27 cellular contexts compared by ENCODE assay signal in genomic region chr4:176335421-176335820, GRCh38. TPM values are rescaled to one million over a fixed set of nuclear protein-coding genes. Genes with fewer than 3 reads are reported as not detected.
DNase-seq lines count a peak whose midpoint lies in the region; ATAC-seq, FAIRE-seq and TF ChIP-seq lines count a peak whose summit lies in the region.
"Had no signal": no experiment of that assay in that cellular context is flagged by ENCODE, and none has a peak within 500 bp of the region (broad histone marks: within the 10 kb centered on the region; RNA-seq: fewer than 3 reads in every experiment).

No MANE protein-coding gene starts in this region.

- ATAC-seq in RWPE2 (ENCODE audit: low read depth) (peak; percentile 61; the same call in 2 of the 3 replicates), HG03196 (IDR thresholded peaks at IDR 0.05; ENCODE audit: unreplicated experiment) (no peak)
- ATAC-seq: CD8-positive, alpha-beta T cell; GM23338; WTC11 had no signal

- no peak overlapping the region for H2AFZ ChIP-seq in endothelial cell of umbilical vein (ENCODE audit: low read depth, low read length)
- H2AFZ ChIP-seq: GM23338 had no signal

- H3K27ac Mint-ChIP-seq in HFFc6, result peak overlapping the region; percentile 46
- H3K27ac Mint-ChIP-seq: activated naive CD8-positive, alpha-beta T cell; CD8-positive, alpha-beta T cell; GM23338; memory B cell; WTC11 had no signal

- no peak overlapping the region for H3K4me2 ChIP-seq in endothelial cell of umbilical vein (ENCODE audit: insufficient read depth, low read length)
- H3K4me2 ChIP-seq: GM23338 had no signal

- BruUV-seq in endothelial cell of umbilical vein (replicated peaks; lab: Mats Ljungman, UMichigan), result no TSS peak

- H3K9me3 Mint-ChIP-seq in HFFc6, result no peaks in the 10 kb centered on the region
- H3K9me3 Mint-ChIP-seq: CD8-positive, alpha-beta T cell; GM23338; memory B cell; WTC11 had no signal

- dilution Hi-C loops in endothelial cell of umbilical vein (cut with MboI; ENCODE audit: extremely low pct_ligation_motif_present, low sequenced_read_pairs), result no loop called here

- CTCF ChIA-PET in endothelial cell of umbilical vein (lab: Charles Lee), result no interaction called here

- no peaks in the 10 kb centered on the region for H3K9me3 ChIP-seq in RWPE2 (ENCODE audit: severe bottlenecking)
- no peaks in the 10 kb centered on the region for H3K9me3 ChIP-seq in endothelial cell of umbilical vein (replicated peaks; ENCODE audit: control insufficient read depth, insufficient read depth, low read length)
- H3K9me3 ChIP-seq: upper lobe of left lung had no signal

- H3K27ac ChIP-seq in RWPE2 (ENCODE audit: poor library complexity, severe bottlenecking), result no peak overlapping the region
- no peak overlapping the region for H3K27ac ChIP-seq in endothelial cell of umbilical vein (ENCODE audit: insufficient read depth, low read depth, low read length)
- H3K27ac ChIP-seq: upper lobe of left lung had no signal

- no peaks in the 10 kb centered on the region for H3K79me2 ChIP-seq in endothelial cell of umbilical vein (ENCODE audit: control insufficient read depth, insufficient read depth, low read length)

- H3K4me1 ChIP-seq in RWPE2 (ENCODE audit: insufficient read depth, poor library complexity, severe bottlenecking) (no peaks in the 10 kb centered on the region), endothelial cell of umbilical vein (ENCODE audit: control insufficient read depth, extremely low read depth, insufficient read depth, low read length) (no peaks in the 10 kb centered on the region)

- DNase-seq in HFFc6 (no peak), RWPE2 (ENCODE audit: low spot score) (no peak), endothelial cell of umbilical vein (ENCODE audit: low read depth, low spot score) (no peak), kidney tubule cell (ENCODE audit: low spot score) (peak; percentile 45), SW480 (ENCODE audit: low spot score) (no peak), DMS 273 treated with DMSO at 0.1 percent for 48 hours (lab: John Stamatoyannopoulos, UW) (no peak)
- DNase-seq in activated CD4-positive, alpha-beta T cell treated with anti-CD3 and anti-CD28 coated beads for 4 hours, result no peak
- DNase-seq: AML-193; CD8-positive, alpha-beta T cell; DMS153; effector CD4-positive, alpha-beta T cell; GF-D8; Kasumi-1; NCI-H1048; NCI-H187; NCI-H69; nucleus accumbens; small intestine; stimulated activated CD4-positive, alpha-beta T cell treated with anti-CD3 and anti-CD28 coated beads, Interleukin-1b, Interleukin-23, amount 100 ng/mL, for 48 hours; T1000; upper lobe of left lung had no signal

- H3K4me3 ChIP-seq in RWPE2 (ENCODE audit: severe bottlenecking) (no peak overlapping the region), endothelial cell of umbilical vein (replicated peaks in 1 of 3; ENCODE audit: insufficient read depth in 1 of 3, low read depth in 1 of 3, low read length in 3 of 3) (no peak overlapping the region)
- H3K4me3 ChIP-seq: GM23338, upper lobe of left lung had no signal

- H3K4me1 Mint-ChIP-seq in HFFc6 (ENCODE audit: low read depth), result peaks cover 42% of the 10 kb centered on the region
- H3K4me1 Mint-ChIP-seq: memory B cell had no signal

- H3K9me1 ChIP-seq in endothelial cell of umbilical vein (replicated peaks; ENCODE audit: control insufficient read depth, extremely low read depth, insufficient read depth, low read length), result no peaks in the 10 kb centered on the region

- no peak for TF ChIP-seq CTCF in HFFc6 (IDR thresholded peaks at IDR 0.05)
- no peak for TF ChIP-seq CTCF in RWPE2 (IDR thresholded peaks at IDR 0.05; ENCODE audit: poor library complexity, severe bottlenecking)
- no peak for TF ChIP-seq CTCF in endothelial cell of umbilical vein (IDR thresholded peaks at IDR 0.05; ENCODE audit: extremely low read depth in 1 of 2, insufficient read depth in 1 of 2, low read depth in 1 of 2, low read length in 2 of 2)

- no peak overlapping the region for H3K4me3 Mint-ChIP-seq in HFFc6
- H3K4me3 Mint-ChIP-seq: activated naive CD8-positive, alpha-beta T cell; CD8-positive, alpha-beta T cell; GM23338; memory B cell; WTC11 had no signal

- intact Hi-C loops in endothelial cell of umbilical vein (cut with micrococcal nuclease), result loop anchor here (2.0 kb wide), 1 partner anchor 15 kb away; no protein-coding TSS in a partner anchor

- H3K27me3 Mint-ChIP-seq in HFFc6 (ENCODE audit: insufficient read depth), result no peaks in the 10 kb centered on the region
- H3K27me3 Mint-ChIP-seq: activated naive CD8-positive, alpha-beta T cell; memory B cell had no signal

- POLR2A ChIA-PET in endothelial cell of umbilical vein (lab: Charles Lee), result no interaction called here

- H3K27me3 ChIP-seq in RWPE2 (ENCODE audit: insufficient read depth, poor library complexity, severe bottlenecking), result no peaks in the 10 kb centered on the region
- no peaks in the 10 kb centered on the region for H3K27me3 ChIP-seq in endothelial cell of umbilical vein (ENCODE audit: control insufficient read depth in 2 of 2, insufficient read depth in 2 of 2, low read length in 2 of 2)
- H3K27me3 ChIP-seq: upper lobe of left lung had no signal

- FAIRE-seq in endothelial cell of umbilical vein (lab: Jason Lieb, UNC), result no peak
- FAIRE-seq: GM18507 had no signal

- H3K36me3 ChIP-seq in RWPE2 (ENCODE audit: low read depth) (peaks cover 18% of the 10 kb centered on the region), endothelial cell of umbilical vein (ENCODE audit: control insufficient read depth in 2 of 2, extremely low read depth in 1 of 2, insufficient read depth in 2 of 2, low read length in 2 of 2) (no peaks in the 10 kb centered on the region)

- H3K36me3 Mint-ChIP-seq in HFFc6 (ENCODE audit: low read depth), result peaks cover 17% of the 10 kb centered on the region

- H3K9ac ChIP-seq in endothelial cell of umbilical vein (replicated peaks; ENCODE audit: extremely low read depth, insufficient read depth, low read length), result no peak overlapping the region

- TF ChIP-seq POLR2A in endothelial cell of umbilical vein (IDR thresholded peaks at IDR 0.05; ENCODE audit: low read depth, low read length), result no peak

- H4K20me1 ChIP-seq in endothelial cell of umbilical vein (replicated peaks; ENCODE audit: control insufficient read depth, extremely low read depth, insufficient read depth, low read length), result peaks cover under 1% of the 10 kb centered on the region

TF ChIP-seq in endothelial cell of umbilical vein, 7 proteins besides CTCF, POLR2A, EP300 and RAD21:
- no peak for TF ChIP-seq GATA2 (IDR thresholded peaks at IDR 0.05; ENCODE audit: insufficient read depth, insufficient read length, low read depth, low read length)
- no peak for TF ChIP-seq EZH2 (IDR thresholded peaks at IDR 0.05; ENCODE audit: borderline replicate concordance, low read depth, low read length, severe bottlenecking)
- TF ChIP-seq MYC (IDR thresholded peaks at IDR 0.05; ENCODE audit: low read depth, low read length), result no peak
- peak; percentile 21 for TF ChIP-seq MAX (IDR thresholded peaks at IDR 0.05; ENCODE audit: insufficient read depth, insufficient read length)

RNA-seq across cellular contexts. Expression of gene SPCS3, which starts 15.7 kb away (rescaled TPM):
- total RNA-seq in HFFc6 (2021; fragmentation: NEBNext Ultra II Directional; extraction: Animal tissue kit (Norgen Biotek cat#: 25700)), result 100 to 1,000 TPM; 163 to 250 (median 180) TPM
- total RNA-seq in endothelial cell of umbilical vein, result 179 and 183 TPM in 2 replicates
- polyA plus RNA-seq in endothelial cell of umbilical vein, result 25.4 and 36.4 TPM in 2 replicates
- 31.0 and 36.5 TPM in 2 replicates for polyA plus RNA-seq in endothelial cell of umbilical vein (2011; cell fraction: cytosol; rRNA removed)
- polyA plus RNA-seq in endothelial cell of umbilical vein (2011; cell fraction: nucleus; rRNA removed), result 49.4 and 73.0 TPM in 2 replicates
- 71.9 and 75.1 TPM in 2 replicates for polyA plus RNA-seq in endothelial cell of umbilical vein (2012)
- 37.2 and 49.0 TPM in 2 replicates for polyA minus RNA-seq in endothelial cell of umbilical vein
- 31.7 TPM for polyA minus RNA-seq in endothelial cell of umbilical vein (2011; cell fraction: cytosol; rRNA and poly(A)+ RNA removed)
- polyA minus RNA-seq in endothelial cell of umbilical vein (2011; cell fraction: nucleus; rRNA and poly(A)+ RNA removed), result 131 and 158 TPM in 2 replicates
